In genomic region chr10:29389935-29390334, GRCh38 we compare ENCODE assay signal across 1 cellular context.
TF ChIP-seq lines count a peak whose summit lies in the region.

No MANE protein-coding gene starts in this region.

TF ChIP-seq in IMR-90, 13 proteins besides CTCF, POLR2A, EP300 and RAD21:
- TF ChIP-seq CHD1 (IDR thresholded peaks at IDR 0.05; ENCODE audit: low read depth, low read length) = no peak
- TF ChIP-seq MAFK (IDR thresholded peaks at IDR 0.05; ENCODE audit: low read depth, low read length) = no peak
- no peak for TF ChIP-seq NFE2L2 (IDR thresholded peaks at IDR 0.05; ENCODE audit: low read depth, low read length)
- TF ChIP-seq RCOR1 (IDR thresholded peaks at IDR 0.05; ENCODE audit: insufficient replicate concordance, low read length) = no peak
- no peak for TF ChIP-seq CEBPB (IDR thresholded peaks at IDR 0.05; ENCODE audit: low read depth, low read length)
- no peak for TF ChIP-seq RFX5 (IDR thresholded peaks at IDR 0.05; ENCODE audit: low read depth, low read length)
- no peak for TF ChIP-seq USF2 (IDR thresholded peaks at IDR 0.05; ENCODE audit: low read depth, low read length)
- TF ChIP-seq FOS (IDR thresholded peaks at IDR 0.05; ENCODE audit: low read depth, low read length) = no peak
- no peak for TF ChIP-seq SMC3 (IDR thresholded peaks at IDR 0.05; ENCODE audit: low read depth, low read length)
